ENCODE assay signal across 13 cellular contexts in the genomic region with DNA sequence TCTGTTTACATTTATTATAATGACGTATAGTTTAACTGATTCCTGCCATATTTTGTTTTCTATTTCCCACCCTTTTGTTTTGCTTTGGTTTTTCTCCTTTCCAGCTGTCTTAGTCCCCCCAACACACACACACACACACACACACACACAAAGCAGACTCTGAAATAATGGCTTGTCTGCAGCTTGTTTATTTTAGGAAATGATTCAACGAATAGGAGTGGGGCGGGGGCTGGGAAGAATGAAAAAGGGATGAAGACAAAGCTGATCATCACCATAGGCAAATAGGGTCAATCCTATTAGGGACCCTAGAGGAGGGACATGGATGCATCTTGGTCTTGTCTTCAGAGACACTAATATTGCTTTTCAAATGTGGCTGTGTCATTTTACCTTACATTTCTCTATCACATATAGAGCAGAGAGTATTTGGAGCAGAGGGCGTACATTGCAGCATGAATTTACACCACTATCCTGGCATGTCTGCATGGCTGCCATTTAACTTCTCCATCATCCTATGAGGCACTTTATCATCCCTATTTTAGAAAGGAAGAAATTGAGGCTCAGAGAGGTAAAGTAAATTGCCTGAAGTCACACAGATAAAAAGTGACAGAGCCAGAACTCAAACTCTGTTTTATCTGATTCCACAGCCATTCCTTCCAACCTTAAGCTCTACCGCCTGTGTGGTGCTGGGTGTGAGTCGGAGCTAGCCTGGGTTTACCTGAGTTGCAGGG.
DNase-seq lines count a peak whose midpoint lies in the region; ATAC-seq, FAIRE-seq and TF ChIP-seq lines count a peak whose summit lies in the region.
"Had no signal": no experiment of that assay in that cellular context is flagged by ENCODE, and none has a peak within 500 bp of the region (broad histone marks: within the 10 kb centered on the region; RNA-seq: fewer than 3 reads in every experiment).

No MANE protein-coding gene starts in this region.

- H3K79me1 ChIP-seq in IMR-90 (ENCODE audit: low read depth in 1 of 2, low read length in 2 of 2), result peaks cover 0 to 9% of the 10 kb centered on the region in 2 experiments; a peak in 2 of 4 replicates

- POLR2A ChIA-PET in IMR-90 (lab: Charles Lee; ENCODE audit: unreplicated experiment), result interaction anchor here (0.5 to 1.8 kb wide), 4 partner anchors 45 to 152 kb away, joined by 4 to 8 read pairs (median 8); partner anchors contain the start of gene TPM1

- H3K27me3 ChIP-seq in IMR-90 (ENCODE audit: control insufficient read depth, insufficient read depth, low read length), result no peaks in the 10 kb centered on the region
- no peaks in the 10 kb centered on the region for H3K27me3 ChIP-seq in mucosa of rectum (ENCODE audit: control insufficient read depth in 2 of 2, insufficient read depth in 2 of 2, low read length in 2 of 2)
- H3K27me3 ChIP-seq in thyroid gland, result no peaks in the 10 kb centered on the region

- no peak for FAIRE-seq in GM12892 (lab: Jason Lieb, UNC)
- FAIRE-seq: H54 had no signal

- intact Hi-C loops in IMR-90 (cut with micrococcal nuclease), result loop anchor here (10.0 kb wide), 1 partner anchor 111 kb away; no protein-coding TSS in a partner anchor
- intact Hi-C loops in thyroid gland (cut with DNase I), result no loop called here

- H3K4me2 ChIP-seq in IMR-90 (ENCODE audit: low read depth, low read length), result peak overlapping the region; percentile 14

- no TSS peak for BruUV-seq in IMR-90 (replicated peaks; lab: Mats Ljungman, UMichigan)

- peaks cover 27% of the 10 kb centered on the region for H3K9me1 ChIP-seq in IMR-90 (ENCODE audit: insufficient read depth, low read length)

- H3K4me3 ChIP-seq in IMR-90 (ENCODE audit: insufficient read depth, low read depth, low read length), result no peak overlapping the region
- no peak overlapping the region for H3K4me3 ChIP-seq in choroid plexus epithelial cell (ENCODE audit: low read depth, low read length)
- no peak overlapping the region for H3K4me3 ChIP-seq in mucosa of rectum (ENCODE audit: low read length in 2 of 2)
- no peak overlapping the region for H3K4me3 ChIP-seq in thyroid gland (replicated peaks in 1 of 3)

- peak overlapping the region; percentile 96 for H3K14ac ChIP-seq in IMR-90 (replicated peaks; ENCODE audit: low read depth, low read length)

- no peak for TF ChIP-seq POLR2A in IMR-90 (IDR thresholded peaks at IDR 0.05; ENCODE audit: low read depth, low read length)
- TF ChIP-seq POLR2A in GM12892 (IDR thresholded peaks at IDR 0.05; ENCODE audit: low read depth, low read length), result no peak
- TF ChIP-seq POLR2A in thyroid gland (IDR thresholded peaks at IDR 0.05), result no peak

- H2AK5ac ChIP-seq in IMR-90 (ENCODE audit: low read depth, low read length), result peak overlapping the region; percentile 100

- TF ChIP-seq RAD21 in IMR-90 (IDR thresholded peaks at IDR 0.05; ENCODE audit: low read length), result no peak; the same call in 1 of the 2 replicates

- peak overlapping the region; percentile 96 for H3K56ac ChIP-seq in IMR-90 (ENCODE audit: extremely low read depth, insufficient read depth, low read length)

- H2AFZ ChIP-seq in IMR-90 (replicated peaks; ENCODE audit: low read length, poor library complexity), result peak overlapping the region; percentile 79

- H2AK9ac ChIP-seq in IMR-90 (replicated peaks; ENCODE audit: low read depth, low read length, poor library complexity), result peak overlapping the region; percentile 83

- H4K5ac ChIP-seq in IMR-90 (ENCODE audit: low read depth, low read length), result peak overlapping the region; percentile 97

- H2BK5ac ChIP-seq in IMR-90 (ENCODE audit: low read depth, low read length, poor library complexity, severe bottlenecking), result peak overlapping the region; percentile 100

- ATAC-seq in IMR-90 (ENCODE audit: low read depth), result no peak

- H2BK15ac ChIP-seq in IMR-90 (ENCODE audit: low read depth, low read length), result peak overlapping the region; percentile 99

- peak overlapping the region; percentile 100 for H4K91ac ChIP-seq in IMR-90 (ENCODE audit: insufficient read depth, low read depth, low read length)

- H3K27ac ChIP-seq in IMR-90 (ENCODE audit: insufficient read depth, low read length) (peak overlapping the region; percentile 99), mucosa of rectum (ENCODE audit: low read depth in 2 of 2, low read length in 2 of 2) (peak overlapping the region; percentile 32 to 38), thyroid gland (no peak overlapping the region)
- H3K27ac ChIP-seq: HL-60 had no signal

- DNase-seq in ACHN, result peak; percentile 20
- peak; percentile 88 for DNase-seq in IMR-90
- peak; percentile 82 for DNase-seq in choroid plexus epithelial cell (ENCODE audit: low read depth)
- no peak for DNase-seq in GM12892 (ENCODE audit: insufficient read length)
- DNase-seq in thyroid gland, result no peak
- DNase-seq in NCI-H1105 treated with DMSO at 0.1 percent for 48 hours (lab: John Stamatoyannopoulos, UW), result no peak
- no peak for DNase-seq in NAMALWA (ENCODE audit: low spot score)
- DNase-seq: activated T-cell treated with anti-CD3 and anti-CD28 coated beads, Interleukin-2, amount 50 U/mL, for 48 hours; CD4-positive, CD25-positive, alpha-beta regulatory T cell; effector memory CD4-positive, alpha-beta T cell had no signal

- H3K23ac ChIP-seq in IMR-90 (ENCODE audit: low read depth, low read length), result peak overlapping the region; percentile 96

- H3K9ac ChIP-seq in IMR-90 (ENCODE audit: low read depth, low read length) (peak overlapping the region; percentile 57), mucosa of rectum (ENCODE audit: low read depth in 1 of 2, low read length in 2 of 2) (no peak overlapping the region)

- WGBS in IMR-90 (ENCODE audit: extremely low coverage in 2 of 2, insufficient read length in 1 of 2), 2 experiments, result 83% methylated on average over 1 of the region's 6 CpGs; no CpG with 5 or more reads in 1 of the 2 experiments
- WGBS in thyroid gland, 2 donors, result 80 to 82% methylated on average over 6 of the region's 6 CpGs

- CTCF ChIA-PET in IMR-90 (lab: Yijun Ruan, JAX), result interaction anchor here (0.7 to 1.5 kb wide), 4 partner anchors 11 to 152 kb away, joined by 3 to 4 read pairs (median 4); no protein-coding TSS in a partner anchor

- TF ChIP-seq CTCF in IMR-90 (conservative IDR thresholded peaks at IDR 0.05; ENCODE audit: low read depth, low read length) (no peak), choroid plexus epithelial cell (conservative IDR thresholded peaks at IDR 0.05; ENCODE audit: low read depth, low read length) (no peak), thyroid gland (IDR thresholded peaks at IDR 0.05) (no peak)

- H2BK20ac ChIP-seq in IMR-90 (ENCODE audit: low read depth, low read length), result peak overlapping the region; percentile 99

- peak overlapping the region; percentile 92 to 99 for H4K8ac ChIP-seq in IMR-90 (ENCODE audit: low read depth in 2 of 2, low read length in 2 of 2)

- no peaks in the 10 kb centered on the region; the same call in 1 of the 2 replicates for H4K20me1 ChIP-seq in IMR-90 (ENCODE audit: insufficient read depth, low read length)

- in situ Hi-C loops in ACHN (cut with HindIII; ENCODE audit: low pct_ligation_motif_present, low pct_unique_long_range_greater_than_20kb, low sequenced_read_pairs), result no loop called here
- in situ Hi-C loops in IMR-90 (cut with MboI; ENCODE audit: low sequenced_read_pairs), result loop anchor here (10.0 kb wide), 1 partner anchor 149 kb away; the partner anchor contains the start of gene TPM1

- no peaks in the 10 kb centered on the region for H3K9me3 ChIP-seq in IMR-90 (ENCODE audit: control insufficient read depth, insufficient read depth, low read length)
- H3K9me3 ChIP-seq in mucosa of rectum (ENCODE audit: control insufficient read depth in 2 of 2, low read length in 2 of 2), result no peaks in the 10 kb centered on the region
- H3K9me3 ChIP-seq in thyroid gland, result no peaks in the 10 kb centered on the region

- H3K36me3 ChIP-seq in IMR-90 (ENCODE audit: control insufficient read depth, insufficient read depth, low read length) (no peaks in the 10 kb centered on the region), mucosa of rectum (ENCODE audit: control insufficient read depth in 2 of 2, insufficient read depth in 2 of 2, low read length in 2 of 2) (no peaks in the 10 kb centered on the region), thyroid gland (no peaks in the 10 kb centered on the region)

- peaks cover 25% of the 10 kb centered on the region for H3K4me1 ChIP-seq in IMR-90 (ENCODE audit: control insufficient read depth, insufficient read depth, low read length)
- H3K4me1 ChIP-seq in mucosa of rectum (ENCODE audit: control insufficient read depth in 2 of 2, insufficient read depth in 2 of 2, low read length in 2 of 2), result peaks cover 9 to 19% of the 10 kb centered on the region in 2 donors
- peaks cover 0 to 20% of the 10 kb centered on the region in 2 donors for H3K4me1 ChIP-seq in thyroid gland

- peak overlapping the region; percentile 100 for H2BK120ac ChIP-seq in IMR-90 (ENCODE audit: low read depth, low read length)

- H3K18ac ChIP-seq in IMR-90 (ENCODE audit: low read depth, low read length), result peak overlapping the region; percentile 98

- peak overlapping the region; percentile 100 for H3K4ac ChIP-seq in IMR-90 (ENCODE audit: low read depth, low read length)

- dilution Hi-C loops in IMR-90 (cut with HindIII; ENCODE audit: low sequenced_read_pairs, unreplicated experiment), result no loop called here

TF ChIP-seq in IMR-90, 13 proteins besides CTCF, POLR2A, EP300 and RAD21:
- TF ChIP-seq MAZ (IDR thresholded peaks at IDR 0.05; ENCODE audit: borderline replicate concordance, low read depth, low read length) (peak; percentile 41; the same call in 1 of the 2 replicates), CHD1 (IDR thresholded peaks at IDR 0.05; ENCODE audit: low read depth, low read length) (no peak), CEBPB (IDR thresholded peaks at IDR 0.05; ENCODE audit: low read depth, low read length) (no peak), BHLHE40 (IDR thresholded peaks at IDR 0.05; ENCODE audit: low read depth, low read length) (peak; percentile 43; the same call in 1 of the 2 replicates), FOS (IDR thresholded peaks at IDR 0.05; ENCODE audit: low read depth, low read length) (peak; percentile 73)
TF ChIP-seq in IMR-90: peak in this region for 3.

Comparison
In these comparisons a context has a peak if more than half of its experiments do, and no peak if none do; other contexts are left out.
1. DNase-seq: peak in ACHN (single experiment), IMR-90 (single experiment) and choroid plexus epithelial cell (single experiment); none in GM12892 (single experiment), thyroid gland (0 of 2), NCI-H1105 treated with DMSO at 0.1 percent for 48 hours (single experiment) and NAMALWA (single experiment).
2. H3K27ac ChIP-seq: peak in IMR-90 (single experiment) and mucosa of rectum (2 of 2); none in thyroid gland (0 of 3).